In the genomic region with DNA sequence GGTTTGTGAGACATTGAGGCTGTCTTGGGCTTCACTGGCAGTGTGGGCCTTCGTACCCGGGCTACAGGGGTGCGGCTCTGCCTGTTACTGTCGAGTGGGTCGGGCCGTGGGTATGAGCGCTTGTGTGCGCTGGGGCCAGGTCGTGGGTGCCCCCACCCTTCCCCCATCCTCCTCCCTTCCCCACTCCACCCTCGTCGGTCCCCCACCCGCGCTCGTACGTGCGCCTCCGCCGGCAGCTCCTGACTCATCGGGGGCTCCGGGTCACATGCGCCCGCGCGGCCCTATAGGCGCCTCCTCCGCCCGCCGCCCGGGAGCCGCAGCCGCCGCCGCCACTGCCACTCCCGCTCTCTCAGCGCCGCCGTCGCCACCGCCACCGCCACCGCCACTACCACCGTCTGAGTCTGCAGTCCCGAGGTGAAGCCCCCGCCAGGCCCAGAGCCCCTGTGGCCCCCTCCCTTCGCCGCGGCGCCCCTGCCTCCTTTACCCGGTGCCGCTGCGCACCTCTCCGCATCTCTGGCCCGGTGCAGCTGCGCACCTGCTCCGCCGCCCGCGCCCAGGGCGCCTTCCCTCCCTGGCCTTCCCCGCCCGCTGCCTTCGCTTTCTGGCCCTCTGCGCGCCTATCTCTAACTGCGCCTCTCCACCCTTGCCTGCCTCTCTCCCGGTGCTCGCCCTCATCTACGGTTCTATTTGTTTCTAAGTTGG, we compare ENCODE assay signal across 1 cellular context.
TF ChIP-seq lines count a peak whose summit lies in the region.

ENO2 (plus strand) TSS at position 335 of the 702 bp plus-strand sequence. CDS start 1,253 bp downstream, outside the sequence.

TF ChIP-seq in HepG2, 621 proteins besides CTCF, POLR2A, EP300 and RAD21 (continued from another document and continues in another):
- TF ChIP-seq ZNF503 (CRISPR knock-in tag; IDR thresholded peaks at IDR 0.05) (no peak), NAIF1 (CRISPR knock-in tag; IDR thresholded peaks at IDR 0.05; ENCODE audit: borderline replicate concordance) (peak; percentile 41; the same call in 1 of the 2 replicates), NCOR1 (IDR thresholded peaks at IDR 0.05; ENCODE audit: borderline replicate concordance, low read length) (no peak), ZNF670 (CRISPR knock-in tag; IDR thresholded peaks at IDR 0.05; ENCODE audit: borderline replicate concordance) (no peak), HIVEP1 (CRISPR knock-in tag; IDR thresholded peaks at IDR 0.05) (0 out of 2 replicates have a peak, but pooled peaks have one; percentile 19), HDAC2 (CRISPR knock-in tag; IDR thresholded peaks at IDR 0.05) (0 out of 2 replicates have a peak, but pooled peaks have one; percentile 3), MEIS1 (CRISPR knock-in tag; IDR thresholded peaks at IDR 0.05; ENCODE audit: borderline replicate concordance) (no peak), MTA3 (CRISPR knock-in tag; IDR thresholded peaks at IDR 0.05) (no peak), ZNF792 (CRISPR knock-in tag; IDR thresholded peaks at IDR 0.05) (no peak), PHF8 (CRISPR knock-in tag; IDR thresholded peaks at IDR 0.05) (peak; percentile 45), SMYD3 (CRISPR knock-in tag; IDR thresholded peaks at IDR 0.05) (no peak), ZNF737 (CRISPR knock-in tag; IDR thresholded peaks at IDR 0.05; ENCODE audit: borderline replicate concordance) (no peak), ZNF251 (CRISPR knock-in tag; IDR thresholded peaks at IDR 0.05) (no peak), TRIM22 (IDR thresholded peaks at IDR 0.05) (no peak), PLRG1 (conservative IDR thresholded peaks at IDR 0.05) (no peak), SSRP1 (CRISPR knock-in tag; IDR thresholded peaks at IDR 0.05) (no peak), TCF12 (IDR thresholded peaks at IDR 0.05) (no peak), TCF12 (CRISPR knock-in tag; IDR thresholded peaks at IDR 0.05) (0 out of 2 replicates have a peak, but pooled peaks have one; percentile 49), SIX1 (CRISPR knock-in tag; IDR thresholded peaks at IDR 0.05; ENCODE audit: borderline replicate concordance) (no peak), CAMTA2 (CRISPR knock-in tag; IDR thresholded peaks at IDR 0.05; ENCODE audit: borderline replicate concordance) (0 out of 2 replicates have a peak, but pooled peaks have one; percentile 14), ZNF431 (CRISPR knock-in tag; IDR thresholded peaks at IDR 0.05; ENCODE audit: borderline replicate concordance, low read depth) (no peak; the same call in 1 of the 2 replicates), RBAK (CRISPR knock-in tag; IDR thresholded peaks at IDR 0.05) (no peak), DMAP1 (CRISPR knock-in tag; IDR thresholded peaks at IDR 0.05) (peak; percentile 32; the same call in 1 of the 2 replicates), FOSL1 (CRISPR knock-in tag; IDR thresholded peaks at IDR 0.05; ENCODE audit: borderline replicate concordance) (no peak), ZNF749 (CRISPR knock-in tag; IDR thresholded peaks at IDR 0.05; ENCODE audit: borderline replicate concordance) (0 out of 2 replicates have a peak, but pooled peaks have one; percentile 32), ZBTB38 (CRISPR knock-in tag; IDR thresholded peaks at IDR 0.05) (0 out of 2 replicates have a peak, but pooled peaks have one; percentile 8), ZBTB10 (CRISPR knock-in tag; IDR thresholded peaks at IDR 0.05; ENCODE audit: borderline replicate concordance) (peak; percentile 12; the same call in 1 of the 2 replicates), STAT5B (CRISPR knock-in tag; IDR thresholded peaks at IDR 0.05) (no peak), ZNF772 (CRISPR knock-in tag; IDR thresholded peaks at IDR 0.05) (peak; percentile 64; the same call in 1 of the 2 replicates), ZNF746 (CRISPR knock-in tag; IDR thresholded peaks at IDR 0.05) (0 out of 2 replicates have a peak, but pooled peaks have one; percentile 37), ZFP36 (IDR thresholded peaks at IDR 0.05; ENCODE audit: borderline replicate concordance, low read depth, low read length, partially characterized antibody) (no peak), NCOA5 (CRISPR knock-in tag; IDR thresholded peaks at IDR 0.05) (no peak), BCL3 (CRISPR knock-in tag; IDR thresholded peaks at IDR 0.05) (peak; percentile 37; the same call in 1 of the 2 replicates)
- TF ChIP-seq, protein P1, sequence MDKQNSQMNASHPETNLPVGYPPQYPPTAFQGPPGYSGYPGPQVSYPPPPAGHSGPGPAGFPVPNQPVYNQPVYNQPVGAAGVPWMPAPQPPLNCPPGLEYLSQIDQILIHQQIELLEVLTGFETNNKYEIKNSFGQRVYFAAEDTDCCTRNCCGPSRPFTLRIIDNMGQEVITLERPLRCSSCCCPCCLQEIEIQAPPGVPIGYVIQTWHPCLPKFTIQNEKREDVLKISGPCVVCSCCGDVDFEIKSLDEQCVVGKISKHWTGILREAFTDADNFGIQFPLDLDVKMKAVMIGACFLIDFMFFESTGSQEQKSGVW (CRISPR knock-in tag; IDR thresholded peaks at IDR 0.05; ENCODE audit: borderline replicate concordance): no peak
- TF ChIP-seq, protein P2, sequence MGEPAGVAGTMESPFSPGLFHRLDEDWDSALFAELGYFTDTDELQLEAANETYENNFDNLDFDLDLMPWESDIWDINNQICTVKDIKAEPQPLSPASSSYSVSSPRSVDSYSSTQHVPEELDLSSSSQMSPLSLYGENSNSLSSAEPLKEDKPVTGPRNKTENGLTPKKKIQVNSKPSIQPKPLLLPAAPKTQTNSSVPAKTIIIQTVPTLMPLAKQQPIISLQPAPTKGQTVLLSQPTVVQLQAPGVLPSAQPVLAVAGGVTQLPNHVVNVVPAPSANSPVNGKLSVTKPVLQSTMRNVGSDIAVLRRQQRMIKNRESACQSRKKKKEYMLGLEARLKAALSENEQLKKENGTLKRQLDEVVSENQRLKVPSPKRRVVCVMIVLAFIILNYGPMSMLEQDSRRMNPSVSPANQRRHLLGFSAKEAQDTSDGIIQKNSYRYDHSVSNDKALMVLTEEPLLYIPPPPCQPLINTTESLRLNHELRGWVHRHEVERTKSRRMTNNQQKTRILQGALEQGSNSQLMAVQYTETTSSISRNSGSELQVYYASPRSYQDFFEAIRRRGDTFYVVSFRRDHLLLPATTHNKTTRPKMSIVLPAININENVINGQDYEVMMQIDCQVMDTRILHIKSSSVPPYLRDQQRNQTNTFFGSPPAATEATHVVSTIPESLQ (CRISPR knock-in tag; conservative IDR thresholded peaks at IDR 0.05): no peak
- TF ChIP-seq, protein P3, sequence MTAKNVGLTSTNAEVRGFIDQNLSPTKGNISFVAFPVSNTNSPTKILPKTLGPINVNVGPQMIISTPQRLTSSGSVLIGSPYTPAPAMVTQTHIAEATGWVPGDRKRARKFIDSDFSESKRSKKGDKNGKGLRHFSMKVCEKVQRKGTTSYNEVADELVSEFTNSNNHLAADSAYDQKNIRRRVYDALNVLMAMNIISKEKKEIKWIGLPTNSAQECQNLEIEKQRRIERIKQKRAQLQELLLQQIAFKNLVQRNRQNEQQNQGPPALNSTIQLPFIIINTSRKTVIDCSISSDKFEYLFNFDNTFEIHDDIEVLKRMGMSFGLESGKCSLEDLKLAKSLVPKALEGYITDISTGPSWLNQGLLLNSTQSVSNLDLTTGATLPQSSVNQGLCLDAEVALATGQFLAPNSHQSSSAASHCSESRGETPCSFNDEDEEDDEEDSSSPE (CRISPR knock-in tag; IDR thresholded peaks at IDR 0.05): peak; percentile 47; the same call in 1 of the 2 replicates
- TF ChIP-seq, protein P4, sequence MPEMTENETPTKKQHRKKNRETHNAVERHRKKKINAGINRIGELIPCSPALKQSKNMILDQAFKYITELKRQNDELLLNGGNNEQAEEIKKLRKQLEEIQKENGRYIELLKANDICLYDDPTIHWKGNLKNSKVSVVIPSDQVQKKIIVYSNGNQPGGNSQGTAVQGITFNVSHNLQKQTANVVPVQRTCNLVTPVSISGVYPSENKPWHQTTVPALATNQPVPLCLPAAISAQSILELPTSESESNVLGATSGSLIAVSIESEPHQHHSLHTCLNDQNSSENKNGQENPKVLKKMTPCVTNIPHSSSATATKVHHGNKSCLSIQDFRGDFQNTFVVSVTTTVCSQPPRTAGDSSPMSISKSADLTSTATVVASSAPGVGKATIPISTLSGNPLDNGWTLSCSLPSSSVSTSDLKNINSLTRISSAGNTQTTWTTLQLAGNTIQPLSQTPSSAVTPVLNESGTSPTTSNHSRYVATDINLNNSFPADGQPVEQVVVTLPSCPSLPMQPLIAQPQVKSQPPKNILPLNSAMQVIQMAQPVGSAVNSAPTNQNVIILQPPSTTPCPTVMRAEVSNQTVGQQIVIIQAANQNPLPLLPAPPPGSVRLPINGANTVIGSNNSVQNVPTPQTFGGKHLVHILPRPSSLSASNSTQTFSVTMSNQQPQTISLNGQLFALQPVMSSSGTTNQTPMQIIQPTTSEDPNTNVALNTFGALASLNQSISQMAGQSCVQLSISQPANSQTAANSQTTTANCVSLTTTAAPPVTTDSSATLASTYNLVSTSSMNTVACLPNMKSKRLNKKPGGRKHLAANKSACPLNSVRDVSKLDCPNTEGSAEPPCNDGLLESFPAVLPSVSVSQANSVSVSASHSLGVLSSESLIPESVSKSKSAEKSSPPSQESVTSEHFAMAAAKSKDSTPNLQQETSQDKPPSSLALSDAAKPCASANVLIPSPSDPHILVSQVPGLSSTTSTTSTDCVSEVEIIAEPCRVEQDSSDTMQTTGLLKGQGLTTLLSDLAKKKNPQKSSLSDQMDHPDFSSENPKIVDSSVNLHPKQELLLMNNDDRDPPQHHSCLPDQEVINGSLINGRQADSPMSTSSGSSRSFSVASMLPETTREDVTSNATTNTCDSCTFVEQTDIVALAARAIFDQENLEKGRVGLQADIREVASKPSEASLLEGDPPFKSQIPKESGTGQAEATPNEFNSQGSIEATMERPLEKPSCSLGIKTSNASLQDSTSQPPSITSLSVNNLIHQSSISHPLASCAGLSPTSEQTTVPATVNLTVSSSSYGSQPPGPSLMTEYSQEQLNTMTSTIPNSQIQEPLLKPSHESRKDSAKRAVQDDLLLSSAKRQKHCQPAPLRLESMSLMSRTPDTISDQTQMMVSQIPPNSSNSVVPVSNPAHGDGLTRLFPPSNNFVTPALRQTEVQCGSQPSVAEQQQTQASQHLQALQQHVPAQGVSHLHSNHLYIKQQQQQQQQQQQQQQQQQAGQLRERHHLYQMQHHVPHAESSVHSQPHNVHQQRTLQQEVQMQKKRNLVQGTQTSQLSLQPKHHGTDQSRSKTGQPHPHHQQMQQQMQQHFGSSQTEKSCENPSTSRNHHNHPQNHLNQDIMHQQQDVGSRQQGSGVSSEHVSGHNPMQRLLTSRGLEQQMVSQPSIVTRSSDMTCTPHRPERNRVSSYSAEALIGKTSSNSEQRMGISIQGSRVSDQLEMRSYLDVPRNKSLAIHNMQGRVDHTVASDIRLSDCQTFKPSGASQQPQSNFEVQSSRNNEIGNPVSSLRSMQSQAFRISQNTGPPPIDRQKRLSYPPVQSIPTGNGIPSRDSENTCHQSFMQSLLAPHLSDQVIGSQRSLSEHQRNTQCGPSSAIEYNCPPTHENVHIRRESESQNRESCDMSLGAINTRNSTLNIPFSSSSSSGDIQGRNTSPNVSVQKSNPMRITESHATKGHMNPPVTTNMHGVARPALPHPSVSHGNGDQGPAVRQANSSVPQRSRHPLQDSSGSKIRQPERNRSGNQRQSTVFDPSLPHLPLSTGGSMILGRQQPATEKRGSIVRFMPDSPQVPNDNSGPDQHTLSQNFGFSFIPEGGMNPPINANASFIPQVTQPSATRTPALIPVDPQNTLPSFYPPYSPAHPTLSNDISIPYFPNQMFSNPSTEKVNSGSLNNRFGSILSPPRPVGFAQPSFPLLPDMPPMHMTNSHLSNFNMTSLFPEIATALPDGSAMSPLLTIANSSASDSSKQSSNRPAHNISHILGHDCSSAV (CRISPR knock-in tag; IDR thresholded peaks at IDR 0.05; ENCODE audit: borderline replicate concordance): no peak
